36 cellular contexts compared by ENCODE assay signal in genomic region chr12:103731539-103731938, GRCh38.
"Had no signal": no experiment of that assay in that cellular context is flagged by ENCODE, and none has a peak within 500 bp of the region (broad histone marks: within the 10 kb centered on the region; RNA-seq: fewer than 3 reads in every experiment).

No MANE protein-coding gene starts in this region.

- H3K4me1 Mint-ChIP-seq: activated naive CD4-positive, alpha-beta T cell treated with anti-CD3 and anti-CD28 coated beads, Interleukin-2, amount 10 ng/mL, durations not matched to agents 7 days and 5 days; activated naive CD4-positive, alpha-beta T cell treated with anti-CD3 and anti-CD28 coated beads, Interleukin-2, amount 50 U/mL, for 24 hours; activated naive CD8-positive, alpha-beta T cell treated with anti-CD3 and anti-CD28 coated beads for 36 hours; activated naive CD8-positive, alpha-beta T cell treated with anti-CD3 and anti-CD28 coated beads, Interleukin-2, amount 10 ng/mL, durations not matched to agents 7 days and 5 days; activated naive CD8-positive, alpha-beta T cell treated with anti-CD3 and anti-CD28 coated beads, Interleukin-2, amount 50 U/mL, for 24 hours; activated T-helper 17 cell treated with anti-CD3 and anti-CD28 coated beads, Interleukin-2, amount 50 U/mL, for 72 hours; brain; central memory CD8-positive, alpha-beta T cell had no signal

- H3K36me3 Mint-ChIP-seq: activated naive CD4-positive, alpha-beta T cell treated with anti-CD3 and anti-CD28 coated beads, Interleukin-2, amount 10 ng/mL, durations not matched to agents 7 days and 5 days; activated naive CD8-positive, alpha-beta T cell treated with anti-CD3 and anti-CD28 coated beads for 36 hours; activated naive CD8-positive, alpha-beta T cell treated with anti-CD3 and anti-CD28 coated beads, Interleukin-2, amount 10 ng/mL, durations not matched to agents 7 days and 5 days; brain had no signal

- H3K27ac Mint-ChIP-seq: activated naive CD4-positive, alpha-beta T cell treated with anti-CD3 and anti-CD28 coated beads for 36 hours; activated naive CD4-positive, alpha-beta T cell treated with anti-CD3 and anti-CD28 coated beads, Interleukin-2, amount 10 ng/mL, durations not matched to agents 7 days and 5 days; activated naive CD4-positive, alpha-beta T cell treated with anti-CD3 and anti-CD28 coated beads, Interleukin-2, amount 50 U/mL, for 24 hours; activated naive CD4-positive, alpha-beta T cell treated with anti-CD3 and anti-CD28 coated beads, Interleukin-2, amount 50 U/mL, for 72 hours; activated naive CD8-positive, alpha-beta T cell; activated naive CD8-positive, alpha-beta T cell treated with anti-CD3 and anti-CD28 coated beads for 36 hours; activated naive CD8-positive, alpha-beta T cell treated with anti-CD3 and anti-CD28 coated beads, Interleukin-2, amount 10 ng/mL, durations not matched to agents 7 days and 5 days; activated naive CD8-positive, alpha-beta T cell treated with anti-CD3 and anti-CD28 coated beads, Interleukin-2, amount 50 U/mL, for 24 hours; activated T-cell treated with anti-CD3 and anti-CD28 coated beads, Interleukin-2, amount 50 U/mL, for 72 hours; activated T-helper 1 cell treated with anti-CD3 and anti-CD28 coated beads, Interleukin-12 subunit alpha, Interleukin-12 subunit beta, Interleukin-2, Interleukin-4 antibody, amounts not matched to agents 30 ng/mL and 10 ng/mL and 1 ng/mL, durations not matched to agents 14 hours and 24 hours and 36 hours; activated T-helper 17 cell treated with anti-CD3 and anti-CD28 coated beads, Interleukin-2, amount 50 U/mL, for 72 hours; activated T-helper 2 cell treated with anti-CD3 and anti-CD28 coated beads, Interferon-gamma antibody, Interleukin-2, Interleukin-4, amounts not matched to agents 10 μg/mL and 5 μg/mL and 100 μg/mL, durations not matched to agents 14 hours and 24 hours and 36 hours; brain had no signal

- ATAC-seq: activated naive CD4-positive, alpha-beta T cell treated with anti-CD3 and anti-CD28 coated beads, Interleukin-2, amount 50 U/mL, for 72 hours; activated naive CD8-positive, alpha-beta T cell treated with anti-CD3 and anti-CD28 coated beads, Interleukin-2, amount 50 U/mL, for 24 hours; activated T-cell treated with anti-CD3 and anti-CD28 coated beads, Interleukin-2, amount 50 U/mL, for 72 hours; activated T-helper 17 cell treated with anti-CD3 and anti-CD28 coated beads, Interleukin-2, amount 50 U/mL, for 72 hours; body of pancreas had no signal

- H3K4me3 ChIP-seq: adrenal gland, ascending aorta, body of pancreas, breast epithelium, cardiac muscle cell, colonic mucosa had no signal

- H3K9me3 Mint-ChIP-seq: activated naive CD8-positive, alpha-beta T cell treated with anti-CD3 and anti-CD28 coated beads, Interleukin-2, amount 50 U/mL, for 24 hours; activated T-helper 1 cell treated with anti-CD3 and anti-CD28 coated beads, Interleukin-12 subunit alpha, Interleukin-12 subunit beta, Interleukin-2, Interleukin-4 antibody, amounts not matched to agents 30 ng/mL and 10 ng/mL and 1 ng/mL, durations not matched to agents 14 hours and 24 hours and 36 hours; activated T-helper 2 cell treated with anti-CD3 and anti-CD28 coated beads, Interferon-gamma antibody, Interleukin-2, Interleukin-4, amounts not matched to agents 10 μg/mL and 5 μg/mL and 100 μg/mL, durations not matched to agents 14 hours and 24 hours and 36 hours; central memory CD8-positive, alpha-beta T cell had no signal

- DNase-seq: activated effector memory CD4-positive, alpha-beta T cell treated with anti-CD3 and anti-CD28 coated beads, Interleukin-2, amount 50 U/mL, for 16 hours; activated effector memory CD4-positive, alpha-beta T cell treated with Interleukin-2 at 50 U/mL for 16 hours; activated gamma-delta T cell; activated gamma-delta T cell treated with Interleukin-2 at 50 U/mL for 16 hours; activated naive CD4-positive, alpha-beta T cell; activated naive CD4-positive, alpha-beta T cell treated with anti-CD3 and anti-CD28 coated beads for 36 hours; activated naive CD4-positive, alpha-beta T cell treated with anti-CD3 and anti-CD28 coated beads, Interleukin-2, amount 10 ng/mL, durations not matched to agents 7 days and 5 days; activated naive CD4-positive, alpha-beta T cell treated with anti-CD3 and anti-CD28 coated beads, Interleukin-2, amount 50 U/mL, for 16 hours; activated naive CD4-positive, alpha-beta T cell treated with Interleukin-2 at 50 U/mL for 16 hours; activated naive CD8-positive, alpha-beta T cell treated with anti-CD3 and anti-CD28 coated beads for 36 hours; activated naive CD8-positive, alpha-beta T cell treated with anti-CD3 and anti-CD28 coated beads, Interleukin-2, amount 10 ng/mL, durations not matched to agents 7 days and 5 days; activated naive CD8-positive, alpha-beta T cell treated with anti-CD3 and anti-CD28 coated beads, Interleukin-2, amount 50 U/mL, for 24 hours; activated T-cell treated with anti-CD3 and anti-CD28 coated beads, Interleukin-2, amount 50 U/mL, for 48 hours; activated T-cell treated with anti-CD3 and anti-CD28 coated beads, Interleukin-2, amount 50 U/mL, for 72 hours; adrenal gland; amniotic stem cell; amygdala; anterior cingulate cortex; aorta; body of pancreas; brain microvascular endothelial cell; caudate nucleus; central memory CD4-positive, alpha-beta T cell; cerebellar nuclear complex; colonic mucosa had no signal

- H3K4me3 Mint-ChIP-seq: activated naive CD4-positive, alpha-beta T cell treated with anti-CD3 and anti-CD28 coated beads for 36 hours; activated naive CD4-positive, alpha-beta T cell treated with anti-CD3 and anti-CD28 coated beads, Interleukin-2, amount 10 ng/mL, durations not matched to agents 7 days and 5 days; activated naive CD4-positive, alpha-beta T cell treated with anti-CD3 and anti-CD28 coated beads, Interleukin-2, amount 50 U/mL, for 24 hours; activated naive CD8-positive, alpha-beta T cell; activated naive CD8-positive, alpha-beta T cell treated with anti-CD3 and anti-CD28 coated beads for 36 hours; activated naive CD8-positive, alpha-beta T cell treated with anti-CD3 and anti-CD28 coated beads, Interleukin-2, amount 10 ng/mL, durations not matched to agents 7 days and 5 days; activated naive CD8-positive, alpha-beta T cell treated with anti-CD3 and anti-CD28 coated beads, Interleukin-2, amount 50 U/mL, for 24 hours; activated T-cell treated with anti-CD3 and anti-CD28 coated beads, Interleukin-2, amount 50 U/mL, for 72 hours; activated T-helper 1 cell treated with anti-CD3 and anti-CD28 coated beads, Interleukin-12 subunit alpha, Interleukin-12 subunit beta, Interleukin-2, Interleukin-4 antibody, amounts not matched to agents 30 ng/mL and 10 ng/mL and 1 ng/mL, durations not matched to agents 14 hours and 24 hours and 36 hours; activated T-helper 17 cell treated with anti-CD3 and anti-CD28 coated beads, Interleukin-2, amount 50 U/mL, for 72 hours; brain; central memory CD8-positive, alpha-beta T cell had no signal
